In the genomic region with DNA sequence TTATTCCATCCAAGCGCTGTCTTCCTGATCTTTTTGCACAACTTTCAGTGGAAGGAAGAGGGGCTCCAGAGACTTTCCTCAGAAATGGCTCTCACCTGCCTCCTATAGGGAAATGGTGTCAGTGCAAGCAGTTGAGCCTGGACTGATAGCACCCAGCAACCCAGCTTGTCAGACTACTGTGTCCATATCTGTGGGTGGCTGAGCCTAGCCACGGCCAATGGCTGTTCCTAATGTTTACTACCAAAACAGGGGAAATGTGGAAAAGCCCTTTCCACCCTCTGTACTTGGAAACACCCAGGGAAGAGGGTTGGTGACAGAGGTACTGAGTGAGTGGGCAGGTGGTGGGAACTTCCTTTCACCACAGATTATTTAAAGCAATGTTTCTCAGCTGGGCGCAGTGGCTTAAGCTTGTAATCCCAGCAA, we compare ENCODE assay signal across 8 cellular contexts. TPM values are rescaled to one million over a fixed set of nuclear protein-coding genes. Genes with fewer than 3 reads are reported as not detected.
DNase-seq lines count a peak whose midpoint lies in the region; ATAC-seq and TF ChIP-seq lines count a peak whose summit lies in the region.

No MANE protein-coding gene starts in this region.

- no peak overlapping the region for H3K4me3 ChIP-seq in adrenal gland

- no peak for TF ChIP-seq POLR2A in adrenal gland (IDR thresholded peaks at IDR 0.05)

- 26 to 41% (median 35%) methylated on average over 3 of the region's 3 CpGs for WGBS in adrenal gland, 4 donors

- peaks cover under 1% of the 10 kb centered on the region in 2 donors for H3K4me1 ChIP-seq in adrenal gland (replicated peaks in 1 of 2)

- H3K27me3 ChIP-seq in adrenal gland = peaks cover 2% of the 10 kb centered on the region

- no peaks in the 10 kb centered on the region for H3K36me3 ChIP-seq in adrenal gland (replicated peaks in 1 of 2)

- ATAC-seq in GM19023 (IDR thresholded peaks at IDR 0.05; ENCODE audit: unreplicated experiment) (no peak), GM21390 (IDR thresholded peaks at IDR 0.05; ENCODE audit: unreplicated experiment) (no peak)

- TF ChIP-seq CTCF in GM20000 (IDR thresholded peaks at IDR 0.05; ENCODE audit: extremely low read depth, missing control alignments) (peak; percentile 58), adrenal gland (IDR thresholded peaks at IDR 0.05) (peak; percentile 32 to 68 (median 60))

- no peak overlapping the region for H3K27ac ChIP-seq in adrenal gland

- intact Hi-C loops in adrenal gland (cut with DNase I) = loop anchor here in 1 of 2 donors (10.0 kb wide), 1 partner anchor 122 kb away; no protein-coding TSS in a partner anchor

- DNase-seq in COLO668 (lab: John Stamatoyannopoulos, UW; ENCODE audit: unreplicated experiment) (peak; percentile 43), GM20000 (ENCODE audit: low spot score) (peak; percentile 73), NCI-H524 treated with DMSO at 0.1 percent for 48 hours (lab: John Stamatoyannopoulos, UW) (peak; percentile 15), adrenal gland (peak in 5 of 7 donors; percentile 35 to 69 (median 56)), hepatic stellate cell (ENCODE audit: low spot score) (peak; percentile 73)
- peak; percentile 7 to 10 for DNase-seq in stimulated activated CD4-positive, alpha-beta T cell treated with anti-CD3 and anti-CD28 coated beads, Interleukin-4, amount 100 ng/mL, for 48 hours (ENCODE audit: low read depth in 2 of 2)

- no peaks in the 10 kb centered on the region for H3K9me3 ChIP-seq in adrenal gland (replicated peaks in 1 of 3)

RNA-seq across cellular contexts. Expression of a gene that starts 4.3 kb away (rescaled TPM):
- total RNA-seq in adrenal gland = 10 to 100 TPM; 47.6 to 94.7 (median 55.8) TPM
- polyA plus RNA-seq in adrenal gland = 10 to 100 TPM; 32.8 to 93.6 (median 35.7) TPM

RNA-seq across cellular contexts. Expression of a gene that starts 7.2 kb away (rescaled TPM):
- 1 to 10 TPM in 1 of 8 donors, under 1 TPM in 4, not detected in 3; 0.14 to 1.9 (median 0.18) TPM for total RNA-seq in adrenal gland
- polyA plus RNA-seq in adrenal gland = 1 to 10 TPM in 2 of 3 donors, under 1 TPM in 1; 0.09 to 2.1 (median 1.2) TPM

RNA-seq across cellular contexts. Expression of a gene that starts 55.3 kb away (rescaled TPM):
- total RNA-seq in adrenal gland = not detected
- polyA plus RNA-seq in adrenal gland = 1 to 10 TPM in 1 of 3 donors, under 1 TPM in 1, not detected in 1; 0.24 to 3.5 TPM

Comparison
In these comparisons a context has a peak if more than half of its experiments do, and no peak if none do; other contexts are left out.
1. DNase-seq: peak in every context shown above with its lines; median percentile 73 in GM20000; 73 in hepatic stellate cell; 56 in adrenal gland; 43 in COLO668; 15 in NCI-H524 treated with DMSO at 0.1 percent for 48 hours; 8 in stimulated activated CD4-positive, alpha-beta T cell treated with anti-CD3 and anti-CD28 coated beads, Interleukin-4, amount 100 ng/mL, for 48 hours.